2 cellular contexts compared by ENCODE assay signal in genomic region chr17:30696234-30696633, GRCh38.
TF ChIP-seq lines count a peak whose summit lies in the region.

No MANE protein-coding gene starts in this region.

TF ChIP-seq in A549, 52 proteins besides CTCF, POLR2A, EP300 and RAD21 (continued from another document):
- no peak for TF ChIP-seq BHLHE40 (IDR thresholded peaks at IDR 0.05; ENCODE audit: low read depth, low read length)

TF ChIP-seq in K562, 482 proteins besides CTCF, POLR2A, EP300 and RAD21:
- TF ChIP-seq IRF1 (CRISPR knock-in tag; IDR thresholded peaks at IDR 0.05; ENCODE audit: borderline replicate concordance) (no peak), SAFB (IDR thresholded peaks at IDR 0.05; ENCODE audit: borderline replicate concordance, low read depth, low read length) (no peak), NR3C1 (CRISPR knock-in tag; IDR thresholded peaks at IDR 0.05) (no peak), SMARCE1 (IDR thresholded peaks at IDR 0.05) (no peak), HNRNPLL (IDR thresholded peaks at IDR 0.05; ENCODE audit: low read depth, low read length, poor library complexity, severe bottlenecking) (no peak), ZNF398 (CRISPR knock-in tag; IDR thresholded peaks at IDR 0.05) (no peak), SAP30 (IDR thresholded peaks at IDR 0.05; ENCODE audit: borderline replicate concordance, insufficient read depth, low read depth, low read length, poor library complexity, severe bottlenecking) (no peak), ZNF696 (CRISPR knock-in tag; conservative IDR thresholded peaks at IDR 0.05) (no peak), ZNF146 (CRISPR knock-in tag; IDR thresholded peaks at IDR 0.05; ENCODE audit: unreplicated experiment) (peak; percentile 93), RBM25 (IDR thresholded peaks at IDR 0.05; ENCODE audit: low read depth, low read length, severe bottlenecking) (peak; percentile 38), ZNF253 (CRISPR knock-in tag; conservative IDR thresholded peaks at IDR 0.05) (no peak)
